In the genomic region with DNA sequence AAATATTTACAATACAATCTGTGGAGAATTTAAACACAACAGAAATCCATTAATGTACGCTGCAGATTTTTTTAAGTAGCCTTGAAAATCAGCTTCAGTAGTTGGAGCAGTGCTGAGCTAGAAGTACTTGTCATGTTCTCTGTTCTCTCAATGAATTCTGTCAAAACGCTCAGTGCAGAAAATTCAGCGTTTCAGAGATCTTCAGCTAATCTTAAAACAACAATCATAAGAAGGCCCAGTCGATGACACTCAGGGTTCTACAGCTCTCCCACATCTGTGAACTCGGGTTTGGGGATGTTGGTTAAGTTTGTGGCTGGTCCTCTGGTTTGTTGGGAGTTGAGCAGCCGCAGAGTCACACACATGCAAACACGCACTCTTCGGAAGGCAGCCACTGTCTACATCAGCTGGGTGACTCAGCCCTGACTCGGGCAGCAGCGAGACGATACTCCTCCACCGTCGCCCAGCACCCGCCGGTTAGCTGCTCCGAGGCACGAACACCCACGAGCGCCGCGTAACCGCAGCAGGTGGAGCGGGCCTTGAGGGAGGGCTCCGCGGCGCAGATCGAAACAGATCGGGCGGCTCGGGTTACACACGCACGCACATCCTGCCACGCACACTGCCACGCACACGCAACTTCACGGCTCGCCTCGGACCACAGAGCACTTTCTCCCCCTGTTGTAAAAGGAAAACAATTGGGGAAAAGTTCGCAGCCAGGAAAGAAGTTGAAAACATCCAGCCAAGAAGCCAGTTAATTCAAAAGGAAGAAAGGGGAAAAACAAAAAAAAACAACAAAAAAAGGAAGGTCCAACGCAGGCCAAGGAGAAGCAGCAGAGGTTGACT, we compare ENCODE assay signal across 8 cellular contexts.
DNase-seq lines count a peak whose midpoint lies in the region; ATAC-seq, FAIRE-seq and TF ChIP-seq lines count a peak whose summit lies in the region.

No MANE protein-coding gene starts in this region.

- H3K23ac ChIP-seq in H1 (ENCODE audit: insufficient read length): no peak overlapping the region

- H2BK15ac ChIP-seq in H1 (ENCODE audit: low read length): no peak overlapping the region

- no peak overlapping the region for H3K18ac ChIP-seq in H1 (ENCODE audit: extremely low read depth, low read length)

- CTCF ChIA-PET in H1 (lab: Charles Lee; ENCODE audit: partially characterized antibody): interaction anchor here (0.6 to 4.2 kb wide), 8 partner anchors 11 to 952 kb away, joined by 3 to 22 read pairs (median 4); no protein-coding TSS in a partner anchor

- H4K91ac ChIP-seq in H1 (replicated peaks; ENCODE audit: insufficient read length, low read length): no peak overlapping the region

- peaks cover 3 to 15% (median 9%) of the 10 kb centered on the region in 4 experiments; a peak in 6 of 7 replicates for H3K4me1 ChIP-seq in H1 (replicated peaks in 1 of 4; ENCODE audit: control insufficient read depth in 3 of 4, insufficient read depth in 4 of 4, low read length in 3 of 4)
- peaks cover 8% of the 10 kb centered on the region for H3K4me1 ChIP-seq in mesodermal cell (ENCODE audit: control insufficient read depth, insufficient read depth, low read length, poor library complexity, severe bottlenecking)

- peaks cover 21% of the 10 kb centered on the region; the same call in 1 of the 2 replicates for H3K23me2 ChIP-seq in H1 (ENCODE audit: low read depth, low read length)

- H3K79me2 ChIP-seq in H1 (ENCODE audit: control insufficient read depth in 1 of 2, insufficient read depth in 2 of 2, low read length in 2 of 2): no peaks in the 10 kb centered on the region

- no peak overlapping the region for H3K27ac ChIP-seq in H1 (ENCODE audit: low read depth, low read length)
- H3K27ac ChIP-seq in mesodermal cell (ENCODE audit: low read depth, low read length, severe bottlenecking): peak overlapping the region; percentile 90

- H3K4ac ChIP-seq in H1 (replicated peaks; ENCODE audit: insufficient read length, low read depth, low read length): no peak overlapping the region

- peak; percentile 87 for DNase-seq in GM04503 (ENCODE audit: low read depth)
- DNase-seq in NCI-H526 treated with DMSO at 0.1 percent for 48 hours (lab: John Stamatoyannopoulos, UW): peak; percentile 73
- DNase-seq in activated CD8-positive, alpha-beta memory T cell treated with anti-CD3 and anti-CD28 coated beads for 1 hour (ENCODE audit: extremely low read depth in 1 of 2, low read depth in 1 of 2): peak; percentile 73 to 77
- no peak for DNase-seq in H1 (ENCODE audit: low read depth in 1 of 2, low spot score in 2 of 2)
- DNase-seq in stimulated activated CD8-positive, alpha-beta memory T cell treated with anti-CD3 and anti-CD28 coated beads, Interleukin-15, amount 100 ng/mL, for 24 hours (ENCODE audit: low read depth): peak; percentile 63

- no peak overlapping the region for H2BK20ac ChIP-seq in H1 (ENCODE audit: low read length)

- no peak for TF ChIP-seq POLR2A in H1 (IDR thresholded peaks at IDR 0.05; ENCODE audit: control extremely low read depth in 1 of 2, low read depth in 2 of 2, low read length in 2 of 2)

- no peak overlapping the region for H2BK120ac ChIP-seq in H1 (replicated peaks; ENCODE audit: low read depth, low read length)

- H4K5ac ChIP-seq in H1 (ENCODE audit: insufficient read length, low read depth, low read length): no peak overlapping the region

- TF ChIP-seq RAD21 in H1 (IDR thresholded peaks at IDR 0.05 in 1 of 2, conservative IDR thresholded peaks at IDR 0.05 in 1 of 2; ENCODE audit: low read depth in 2 of 2, low read length in 2 of 2): no peak

- WGBS in H1 (ENCODE audit: extremely low coverage in 1 of 2, insufficient coverage in 1 of 2, insufficient read length in 1 of 2, insufficient replicate concordance in 2 of 2, low coverage in 1 of 2, low lambda C conversion rate in 2 of 2, missing lambda C conversion rate in 1 of 2), 2 experiments: 3% methylated on average over 32 of the region's 40 CpGs; no CpG with 5 or more reads in 1 of the 2 experiments
- 0 to 3% methylated on average over 12 to 21 of the region's 40 CpGs for WGBS in mesodermal cell (ENCODE audit: insufficient coverage in 2 of 2), 2 experiments

- H3K14ac ChIP-seq in H1 (ENCODE audit: insufficient read length): no peak overlapping the region

- TF ChIP-seq EP300 in H1 (IDR thresholded peaks at IDR 0.05; ENCODE audit: borderline replicate concordance in 1 of 2, low read depth in 2 of 2, low read length in 2 of 2): no peak

- H3K4me2 ChIP-seq in H1 (ENCODE audit: insufficient read depth in 1 of 2, low read depth in 2 of 2, low read length in 2 of 2): peak overlapping the region; percentile 84 to 97

- no peak overlapping the region for H3K56ac ChIP-seq in H1 (replicated peaks; ENCODE audit: insufficient read length, low read depth, low read length)

- no peak overlapping the region; the same call in 1 of the 2 replicates for H2AK5ac ChIP-seq in H1 (ENCODE audit: low read depth, low read length)

- ATAC-seq in HG02870 (IDR thresholded peaks at IDR 0.05; ENCODE audit: unreplicated experiment): peak; percentile 31
- no peak for ATAC-seq in HG03457 (IDR thresholded peaks at IDR 0.05; ENCODE audit: unreplicated experiment)

- POLR2A ChIA-PET in H1 (lab: Charles Lee; ENCODE audit: partially characterized antibody): interaction anchor here (0.6 to 1.1 kb wide), 6 partner anchors 21 to 640 kb away, joined by 3 to 4 read pairs (median 3); no protein-coding TSS in a partner anchor

- H2BK5ac ChIP-seq in H1 (ENCODE audit: low read depth, low read length): no peak overlapping the region

- no peak overlapping the region; a peak in 1 of 7 replicates for H3K9ac ChIP-seq in H1 (replicated peaks in 1 of 4; ENCODE audit: extremely low read depth in 1 of 4, low read depth in 3 of 4, low read length in 3 of 4)

- H4K8ac ChIP-seq in H1 (ENCODE audit: extremely low read depth, insufficient read depth, low read length): peak overlapping the region; percentile 59; the same call in 1 of the 2 replicates

- H3K79me1 ChIP-seq in H1 (ENCODE audit: low read depth, low read length): no peaks in the 10 kb centered on the region

- TF ChIP-seq CTCF in H1 (IDR thresholded peaks at IDR 0.05; ENCODE audit: control extremely low read depth in 1 of 3, insufficient read depth in 1 of 3, low read depth in 1 of 3, low read length in 3 of 3): no peak

- H3K9me3 ChIP-seq in H1 (ENCODE audit: insufficient read depth in 2 of 2, low read depth in 1 of 2, low read length in 1 of 2) (no peaks in the 10 kb centered on the region), mesodermal cell (ENCODE audit: control insufficient read depth, low read length) (no peaks in the 10 kb centered on the region)

- no peak overlapping the region for H2AFZ ChIP-seq in H1 (ENCODE audit: low read length)

- peaks cover 41 to 95% (median 81%) of the 10 kb centered on the region in 4 experiments for H3K27me3 ChIP-seq in H1 (replicated peaks in 1 of 4; ENCODE audit: control insufficient read depth in 3 of 4, extremely low read depth in 1 of 4, insufficient read depth in 3 of 4, low read length in 3 of 4)

- H2BK12ac ChIP-seq in H1 (ENCODE audit: low read depth, low read length): peak overlapping the region; percentile 85

- H3K36me3 ChIP-seq in H1 (ENCODE audit: control insufficient read depth in 2 of 4, insufficient read depth in 4 of 4, low read length in 3 of 4): no peaks in the 10 kb centered on the region; a peak in 1 of 8 replicates
- H3K36me3 ChIP-seq in mesodermal cell (ENCODE audit: control insufficient read depth, insufficient read depth, low read length): no peaks in the 10 kb centered on the region

- no peak for FAIRE-seq in H1 (lab: Jason Lieb, UNC)

- H3K4me3 ChIP-seq in H1 (ENCODE audit: extremely low read depth in 1 of 4, insufficient read depth in 2 of 4, low read depth in 3 of 4, low read length in 4 of 4): peak overlapping the region; percentile 22 to 73 (median 47); a peak in 7 of 8 replicates
- peak overlapping the region; percentile 69 for H3K4me3 ChIP-seq in mesodermal cell (ENCODE audit: extremely low read depth, insufficient read depth, low read length, poor library complexity, severe bottlenecking)

- peaks cover 2 to 21% of the 10 kb centered on the region in 2 experiments for H4K20me1 ChIP-seq in H1 (replicated peaks in 1 of 2; ENCODE audit: control insufficient read depth in 1 of 2, insufficient read depth in 2 of 2, low read length in 2 of 2)

TF ChIP-seq in H1, 55 proteins besides CTCF, POLR2A, EP300 and RAD21 (continues in another document):
- TF ChIP-seq, protein P1, sequence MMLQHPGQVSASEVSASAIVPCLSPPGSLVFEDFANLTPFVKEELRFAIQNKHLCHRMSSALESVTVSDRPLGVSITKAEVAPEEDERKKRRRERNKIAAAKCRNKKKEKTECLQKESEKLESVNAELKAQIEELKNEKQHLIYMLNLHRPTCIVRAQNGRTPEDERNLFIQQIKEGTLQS (IDR thresholded peaks at IDR 0.05; ENCODE audit: insufficient read depth, low read depth, low read length): no peak
- TF ChIP-seq TAF1 (IDR thresholded peaks at IDR 0.05; ENCODE audit: low read depth, low read length) (no peak), CEBPB (IDR thresholded peaks at IDR 0.05; ENCODE audit: low read depth, low read length) (no peak), GTF2F1 (IDR thresholded peaks at IDR 0.05; ENCODE audit: borderline replicate concordance, low read depth, low read length) (no peak), RNF2 (IDR thresholded peaks at IDR 0.05; ENCODE audit: borderline replicate concordance, low read depth, low read length, missing control alignments, poor library complexity, severe bottlenecking) (peak; percentile 89), RFX5 (IDR thresholded peaks at IDR 0.05; ENCODE audit: borderline replicate concordance, low read depth, low read length) (no peak), BRCA1 (IDR thresholded peaks at IDR 0.05; ENCODE audit: low read depth, low read length) (no peak), TCF12 (IDR thresholded peaks at IDR 0.05; ENCODE audit: low read depth, low read length) (no peak), GABPA (IDR thresholded peaks at IDR 0.05; ENCODE audit: borderline replicate concordance, insufficient read depth, low read length) (no peak), TAF7 (optimal IDR thresholded peaks at IDR 0.05; ENCODE audit: borderline replicate concordance, low read depth, low read length) (no peak)
- TF ChIP-seq, protein P2, sequence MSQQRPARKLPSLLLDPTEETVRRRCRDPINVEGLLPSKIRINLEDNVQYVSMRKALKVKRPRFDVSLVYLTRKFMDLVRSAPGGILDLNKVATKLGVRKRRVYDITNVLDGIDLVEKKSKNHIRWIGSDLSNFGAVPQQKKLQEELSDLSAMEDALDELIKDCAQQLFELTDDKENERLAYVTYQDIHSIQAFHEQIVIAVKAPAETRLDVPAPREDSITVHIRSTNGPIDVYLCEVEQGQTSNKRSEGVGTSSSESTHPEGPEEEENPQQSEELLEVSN (IDR thresholded peaks at IDR 0.05): no peak

Comparison
In these comparisons a context has a peak if more than half of its experiments do, and no peak if none do; other contexts are left out.
1. DNase-seq: peak in GM04503 (single experiment), NCI-H526 treated with DMSO at 0.1 percent for 48 hours (single experiment), activated CD8-positive, alpha-beta memory T cell treated with anti-CD3 and anti-CD28 coated beads for 1 hour (2 of 2) and stimulated activated CD8-positive, alpha-beta memory T cell treated with anti-CD3 and anti-CD28 coated beads, Interleukin-15, amount 100 ng/mL, for 24 hours (single experiment); none in H1 (0 of 2).